1 cellular context compared by ENCODE assay signal in the genomic region with DNA sequence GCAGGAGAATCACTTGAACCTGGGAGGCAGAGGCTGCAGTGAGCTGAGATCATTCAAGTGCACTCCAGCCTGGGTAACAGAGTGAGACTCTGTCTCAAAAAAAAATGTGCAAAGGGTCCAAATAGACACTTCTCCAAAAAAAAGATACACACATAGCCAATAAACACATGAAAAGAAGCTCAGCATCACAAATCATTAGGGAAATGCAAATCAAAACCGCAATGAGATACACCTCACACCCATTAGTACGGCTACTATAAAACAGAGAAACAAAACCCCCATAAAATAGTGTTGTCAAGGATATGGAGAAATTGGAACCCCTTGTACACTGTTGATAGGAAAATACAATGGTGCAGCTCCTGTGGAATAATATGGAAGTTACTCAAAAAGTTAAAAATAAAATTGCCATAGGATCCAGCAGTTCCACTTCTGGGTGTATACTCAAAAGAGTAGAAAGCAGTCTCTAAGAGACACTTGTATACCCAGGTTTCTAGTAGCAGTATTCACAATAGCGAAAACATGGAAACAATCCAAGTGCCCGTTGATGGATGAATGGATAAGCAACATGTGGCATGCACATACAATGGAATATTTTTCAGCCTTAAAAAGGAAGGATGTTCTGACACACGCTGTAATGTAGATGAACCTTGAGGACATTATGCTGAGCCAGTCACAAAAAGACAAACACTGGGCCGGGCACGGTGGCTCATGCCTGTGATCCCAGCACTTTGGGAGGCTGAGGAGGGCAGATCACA.
TF ChIP-seq lines count a peak whose summit lies in the region.

No MANE protein-coding gene starts in this region.

TF ChIP-seq in GM12878, 131 proteins besides CTCF, POLR2A, EP300 and RAD21:
- TF ChIP-seq POU2F2 (IDR thresholded peaks at IDR 0.05; ENCODE audit: borderline replicate concordance, low read depth, low read length) (0 out of 3 replicates have a peak, but pooled peaks have one; percentile 22), MTA2 (IDR thresholded peaks at IDR 0.05; ENCODE audit: low read depth) (peak; percentile 41; the same call in 1 of the 2 replicates), JUND (IDR thresholded peaks at IDR 0.05; ENCODE audit: low read depth, low read length) (no peak)
